Comparison of ENCODE assay signal across 1 cellular context in genomic region chr17:81028506-81028858, GRCh38.
TF ChIP-seq lines count a peak whose summit lies in the region.

No MANE protein-coding gene starts in this region.

TF ChIP-seq in HepG2, 621 proteins besides CTCF, POLR2A, EP300 and RAD21:
- no peak for TF ChIP-seq RBAK (CRISPR knock-in tag; IDR thresholded peaks at IDR 0.05)
- no peak for TF ChIP-seq PCBP1 (IDR thresholded peaks at IDR 0.05; ENCODE audit: borderline replicate concordance, low read depth, low read length)
- TF ChIP-seq ZFX (CRISPR knock-in tag; IDR thresholded peaks at IDR 0.05; ENCODE audit: low read depth): peak; percentile 8; the same call in 1 of the 2 replicates
- no peak for TF ChIP-seq SOX13 (IDR thresholded peaks at IDR 0.05)
- TF ChIP-seq SOX13 (CRISPR knock-in tag; conservative IDR thresholded peaks at IDR 0.05 in 1 of 2, IDR thresholded peaks at IDR 0.05 in 1 of 2): no peak
